In the genomic region with DNA sequence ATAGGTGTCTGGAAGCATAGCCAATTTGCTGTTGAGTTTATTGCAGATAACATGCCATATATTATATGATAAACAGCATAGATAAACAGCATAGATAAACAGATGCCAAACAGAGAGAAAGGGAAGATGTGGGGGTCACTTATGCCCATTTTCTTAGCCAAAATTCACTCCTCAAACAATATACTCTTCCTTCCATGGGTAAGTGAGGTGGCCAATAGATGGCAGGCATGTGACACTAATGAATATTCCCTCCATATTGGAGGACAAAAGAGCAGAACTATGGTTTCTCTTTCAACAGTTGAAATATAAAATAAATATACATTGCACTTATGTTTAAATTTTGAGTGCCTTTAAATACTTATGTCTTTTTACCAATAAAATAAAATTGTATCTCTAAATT, we compare ENCODE assay signal across 8 cellular contexts.
A peak's percentile ranks its signal among the peaks of the same experiment; 100 is the strongest.
DNase-seq lines count a peak whose midpoint lies in the region; ATAC-seq and TF ChIP-seq lines count a peak whose summit lies in the region.

No MANE protein-coding gene starts in this region.

- peaks cover 0 to 3% (median 0%) of the 10 kb centered on the region in 4 donors for H3K4me1 ChIP-seq in liver (ENCODE audit: control insufficient read depth in 4 of 4, insufficient read depth in 4 of 4, low read length in 3 of 4)

- TF ChIP-seq CTCF in liver (IDR thresholded peaks at IDR 0.05; ENCODE audit: low read depth, low read length, missing input control), result peak; percentile 19

- H3K36me3 Mint-ChIP-seq in T-helper 17 cell (ENCODE audit: low read depth), result no peaks in the 10 kb centered on the region

- H3K27ac ChIP-seq in liver (ENCODE audit: low read depth in 1 of 2, low read length in 2 of 2), result no peak overlapping the region

- H3K27me3 Mint-ChIP-seq in T-helper 17 cell, result no peaks in the 10 kb centered on the region

- TF ChIP-seq RAD21 in liver (IDR thresholded peaks at IDR 0.05), result peak; percentile 67 to 68

- no peak overlapping the region for H3K4me3 ChIP-seq in liver (ENCODE audit: low read depth in 1 of 3, low read length in 3 of 3)

- H3K9me3 ChIP-seq in liver (ENCODE audit: control insufficient read depth in 4 of 4, low read length in 3 of 4) (no peaks in the 10 kb centered on the region), T-helper 17 cell (ENCODE audit: control insufficient read depth, low read length, poor library complexity, severe bottlenecking) (no peaks in the 10 kb centered on the region)

- DNase-seq in DMS53 treated with DMSO at 0.1 percent for 48 hours (lab: John Stamatoyannopoulos, UW; ENCODE audit: unreplicated experiment) (peak; percentile 52), SW480 (ENCODE audit: low spot score) (peak; percentile 9), T-helper 17 cell (no peak), DMS114 treated with DMSO at 0.1 percent for 48 hours (lab: John Stamatoyannopoulos, UW; ENCODE audit: unreplicated experiment) (no peak), cortex of kidney (lab: John Stamatoyannopoulos, UW) (no peak)

- H3K4me1 Mint-ChIP-seq in T-helper 17 cell, result no peaks in the 10 kb centered on the region

- H3K9ac ChIP-seq in liver (ENCODE audit: low read depth in 1 of 2, low read length in 2 of 2), result no peak overlapping the region

- H3K27me3 ChIP-seq in liver (ENCODE audit: control insufficient read depth in 4 of 4, insufficient read depth in 4 of 4, low read length in 3 of 4), result no peaks in the 10 kb centered on the region

- no peak overlapping the region for H3K4me3 Mint-ChIP-seq in T-helper 17 cell

- no peak overlapping the region for H3K27ac Mint-ChIP-seq in T-helper 17 cell

- H3K36me3 ChIP-seq in liver (ENCODE audit: control insufficient read depth in 4 of 4, insufficient read depth in 3 of 4, low read depth in 1 of 4, low read length in 3 of 4), result no peaks in the 10 kb centered on the region

- ATAC-seq in HG03439 (IDR thresholded peaks at IDR 0.05; ENCODE audit: unreplicated experiment), result peak; percentile 64
- no peak for ATAC-seq in T-helper 17 cell
- ATAC-seq in GM21619 (IDR thresholded peaks at IDR 0.05; ENCODE audit: unreplicated experiment), result no peak

TF ChIP-seq in liver, 16 proteins besides CTCF, POLR2A, EP300 and RAD21:
- no peak for TF ChIP-seq ZBTB33 (IDR thresholded peaks at IDR 0.05)
- no peak for TF ChIP-seq YY1 (IDR thresholded peaks at IDR 0.05)
- TF ChIP-seq EGR1 (IDR thresholded peaks at IDR 0.05; ENCODE audit: low read depth in 2 of 2), result no peak
- no peak for TF ChIP-seq HNF4G (IDR thresholded peaks at IDR 0.05)
- no peak for TF ChIP-seq ATF3 (IDR thresholded peaks at IDR 0.05)
- TF ChIP-seq HNF4A (conservative IDR thresholded peaks at IDR 0.05), result no peak
- TF ChIP-seq TAF1 (conservative IDR thresholded peaks at IDR 0.05), result no peak
- no peak for TF ChIP-seq MAX (IDR thresholded peaks at IDR 0.05)
- no peak for TF ChIP-seq REST (IDR thresholded peaks at IDR 0.05)
- no peak for TF ChIP-seq RXRA (IDR thresholded peaks at IDR 0.05)
- TF ChIP-seq FOXA2 (IDR thresholded peaks at IDR 0.05), result no peak
- no peak for TF ChIP-seq JUND (IDR thresholded peaks at IDR 0.05)
- no peak for TF ChIP-seq FOXA1 (IDR thresholded peaks at IDR 0.05)
- TF ChIP-seq GABPA (IDR thresholded peaks at IDR 0.05 in 1 of 2, conservative IDR thresholded peaks at IDR 0.05 in 1 of 2), result no peak
- no peak for TF ChIP-seq NR2F2 (IDR thresholded peaks at IDR 0.05)
- TF ChIP-seq SP1 (IDR thresholded peaks at IDR 0.05), result no peak

Comparison
In these comparisons a context has a peak if more than half of its experiments do, and no peak if none do; other contexts are left out.
1. DNase-seq: peak in DMS53 treated with DMSO at 0.1 percent for 48 hours (single experiment) and SW480 (single experiment); none in T-helper 17 cell (0 of 3), DMS114 treated with DMSO at 0.1 percent for 48 hours (single experiment) and cortex of kidney (single experiment).